Comparison of ENCODE assay signal across 20 cellular contexts in genomic region chr16:49472598-49472997, GRCh38.
DNase-seq lines count a peak whose midpoint lies in the region; ATAC-seq and TF ChIP-seq lines count a peak whose summit lies in the region.
"Had no signal": no experiment of that assay in that cellular context is flagged by ENCODE, and none has a peak within 500 bp of the region (broad histone marks: within the 10 kb centered on the region; RNA-seq: fewer than 3 reads in every experiment).

No MANE protein-coding gene starts in this region.

- no peaks in the 10 kb centered on the region for H3K27me3 Mint-ChIP-seq in activated CD8-positive, alpha-beta memory T cell treated with anti-CD3 and anti-CD28 coated beads, Interleukin-2, amount 10 ng/mL, durations not matched to agents 7 days and 5 days
- H3K27me3 Mint-ChIP-seq in osteocyte (ENCODE audit: unreplicated experiment), result peaks cover 19% of the 10 kb centered on the region

- H3K36me3 Mint-ChIP-seq in activated CD8-positive, alpha-beta memory T cell treated with anti-CD3 and anti-CD28 coated beads, Interleukin-2, amount 10 ng/mL, durations not matched to agents 7 days and 5 days, result no peaks in the 10 kb centered on the region
- no peaks in the 10 kb centered on the region for H3K36me3 Mint-ChIP-seq in osteocyte (ENCODE audit: unreplicated experiment)

- H3K27ac Mint-ChIP-seq in activated CD8-positive, alpha-beta memory T cell treated with anti-CD3 and anti-CD28 coated beads, Interleukin-2, amount 10 ng/mL, durations not matched to agents 7 days and 5 days, result no peak overlapping the region
- no peak overlapping the region for H3K27ac Mint-ChIP-seq in osteocyte (ENCODE audit: unreplicated experiment)

- TF ChIP-seq CTCF in osteocyte (IDR thresholded peaks at IDR 0.05), result no peak

- DNase-seq in DMS 273 (lab: John Stamatoyannopoulos, UW; ENCODE audit: unreplicated experiment) (peak; percentile 88), H7 (peak; percentile 73), osteocyte (ENCODE audit: extremely low spot score, unreplicated experiment) (peak; percentile 82), HuH-7 (ENCODE audit: low spot score) (no peak)
- DNase-seq in activated CD8-positive, alpha-beta memory T cell treated with anti-CD3 and anti-CD28 coated beads, Interleukin-2, amount 10 ng/mL, durations not matched to agents 7 days and 5 days, result peak; percentile 27
- DNase-seq: activated CD4-positive, alpha-beta T cell treated with anti-CD3 and anti-CD28 coated beads, Interleukin-2, amount 50 U/mL, for 4 hours; activated T-cell treated with anti-CD3 and anti-CD28 coated beads, Interleukin-2, amount 50 U/mL, for 48 hours; COR-L47; gastrocnemius medialis; Kasumi-1; left cardiac atrium; NCI-H1417; NCI-H226; nucleus accumbens; Right ventricle myocardium superior; stimulated activated naive CD4-positive, alpha-beta T cell had no signal

- H3K4me3 ChIP-seq in H7 (ENCODE audit: insufficient read depth, low read depth, low read length), result no peak overlapping the region
- H3K4me3 ChIP-seq: gastrocnemius medialis, mucosa of descending colon, vagina had no signal

- H3K4me1 Mint-ChIP-seq in activated CD8-positive, alpha-beta memory T cell treated with anti-CD3 and anti-CD28 coated beads, Interleukin-2, amount 10 ng/mL, durations not matched to agents 7 days and 5 days, result no peaks in the 10 kb centered on the region
- H3K4me1 Mint-ChIP-seq in osteocyte (ENCODE audit: unreplicated experiment), result peaks cover 2% of the 10 kb centered on the region

- no peak for ATAC-seq in activated CD8-positive, alpha-beta memory T cell treated with anti-CD3 and anti-CD28 coated beads, Interleukin-2, amount 10 ng/mL, durations not matched to agents 7 days and 5 days
- ATAC-seq in HG03039 (IDR thresholded peaks at IDR 0.05; ENCODE audit: unreplicated experiment), result no peak
- no peak for ATAC-seq in HG02759 (IDR thresholded peaks at IDR 0.05; ENCODE audit: unreplicated experiment)
- ATAC-seq: gastrocnemius medialis, mucosa of descending colon had no signal

- H3K36me3 ChIP-seq in H7 (replicated peaks; ENCODE audit: control insufficient read depth, insufficient read depth, low read length), result no peaks in the 10 kb centered on the region
- H3K36me3 ChIP-seq: gastrocnemius medialis, vagina had no signal

- no peaks in the 10 kb centered on the region; the same call in 1 of the 2 replicates for H3K27me3 ChIP-seq in H7 (ENCODE audit: control insufficient read depth, insufficient read depth, low read length)
- H3K27me3 ChIP-seq: gastrocnemius medialis, vagina had no signal

- CTCF ChIA-PET in activated CD8-positive, alpha-beta memory T cell treated with anti-CD3 and anti-CD28 coated beads, Interleukin-2, amount 10 ng/mL, durations not matched to agents 7 days and 5 days (lab: Charles Lee), result no interaction called here

- H3K9me3 Mint-ChIP-seq in activated CD8-positive, alpha-beta memory T cell treated with anti-CD3 and anti-CD28 coated beads, Interleukin-2, amount 10 ng/mL, durations not matched to agents 7 days and 5 days (ENCODE audit: low read depth), result no peaks in the 10 kb centered on the region
- no peaks in the 10 kb centered on the region for H3K9me3 Mint-ChIP-seq in osteocyte (ENCODE audit: unreplicated experiment)

- H3K4me3 Mint-ChIP-seq in activated CD8-positive, alpha-beta memory T cell treated with anti-CD3 and anti-CD28 coated beads, Interleukin-2, amount 10 ng/mL, durations not matched to agents 7 days and 5 days, result no peak overlapping the region
- H3K4me3 Mint-ChIP-seq in osteocyte (ENCODE audit: unreplicated experiment), result no peak overlapping the region
